In genomic region chr12:9283346-9284095, GRCh38 we compare ENCODE assay signal across 8 cellular contexts.
DNase-seq lines count a peak whose midpoint lies in the region; ATAC-seq and TF ChIP-seq lines count a peak whose summit lies in the region.
"Not testable (repeated sequence)": the region's sequence is repeated elsewhere in the genome, so short reads cannot be mapped to it uniquely, and the experiment has no call there.

No MANE protein-coding gene starts in this region.

- DNase-seq in DMS153 (lab: John Stamatoyannopoulos, UW) (peak; percentile 7), H4 (ENCODE audit: low spot score) (peak; percentile 36), MV-4-11 (lab: John Stamatoyannopoulos, UW) (peak; percentile 67), SJCRH30 (peak; percentile 75 to 82), fibroblast of pulmonary artery (ENCODE audit: low read depth) (peak; percentile 54)
- DNase-seq in activated effector memory CD4-positive, alpha-beta T cell treated with Interleukin-2 at 50 U/mL for 16 hours, result peak; percentile 85
- DNase-seq in naive thymus-derived CD8-positive, alpha-beta T cell, result peak; percentile 62 to 95 (median 84)
- DNase-seq in stimulated activated CD8-positive, alpha-beta memory T cell treated with anti-CD3 and anti-CD28 coated beads, Interleukin-4, amount 100 ng/mL, for 48 hours, result peak; percentile 78

- not testable (repeated sequence) for H3K9me3 ChIP-seq in SJCRH30 (replicated peaks)

- peak overlapping the region; percentile 89 for H3K27ac ChIP-seq in SJCRH30

- not testable (repeated sequence) for H3K36me3 ChIP-seq in SJCRH30

- ATAC-seq in naive thymus-derived CD8-positive, alpha-beta T cell, result peak; percentile 61 to 96

- H3K9me3 Mint-ChIP-seq in naive thymus-derived CD8-positive, alpha-beta T cell, result not testable (repeated sequence)

- POLR2A ChIA-PET in naive thymus-derived CD8-positive, alpha-beta T cell (lab: Charles Lee), result not testable (repeated sequence)

- H3K4me1 Mint-ChIP-seq in naive thymus-derived CD8-positive, alpha-beta T cell, result peaks cover 0 to 20% (median 10%) of the 10 kb centered on the region in 4 donors

- H3K4me1 ChIP-seq in SJCRH30, result not testable (repeated sequence)

- TF ChIP-seq CTCF in fibroblast of pulmonary artery (IDR thresholded peaks at IDR 0.05; ENCODE audit: low read length, missing control alignments), result not testable (repeated sequence)

- H3K27me3 Mint-ChIP-seq in naive thymus-derived CD8-positive, alpha-beta T cell, result not testable (repeated sequence)

- H3K27me3 ChIP-seq in SJCRH30, result not testable (repeated sequence)

- H3K4me3 Mint-ChIP-seq in naive thymus-derived CD8-positive, alpha-beta T cell, result peak overlapping the region; percentile 83 to 100 (median 95)

- H3K27ac Mint-ChIP-seq in naive thymus-derived CD8-positive, alpha-beta T cell, result peak overlapping the region in 7 of 10 donors; percentile 91 to 97 (median 95)

- H3K4me3 ChIP-seq in SJCRH30 (peak overlapping the region; percentile 75), fibroblast of pulmonary artery (replicated peaks; ENCODE audit: low read depth, low read length) (peak overlapping the region; percentile 39)

- not testable (repeated sequence) for H3K36me3 Mint-ChIP-seq in naive thymus-derived CD8-positive, alpha-beta T cell

Comparison
In these comparisons a context has a peak if more than half of its experiments do, and no peak if none do; other contexts are left out.
1. Peak in every context shown above with its lines: DNase-seq, ATAC-seq, H3K4me3 ChIP-seq and H3K27ac ChIP-seq.
2. DNase-seq: peak in every context shown above with its lines; median percentile 85 in activated effector memory CD4-positive, alpha-beta T cell treated with Interleukin-2 at 50 U/mL for 16 hours; 84 in naive thymus-derived CD8-positive, alpha-beta T cell; 78 in SJCRH30; 78 in stimulated activated CD8-positive, alpha-beta memory T cell treated with anti-CD3 and anti-CD28 coated beads, Interleukin-4, amount 100 ng/mL, for 48 hours; 67 in MV-4-11; 54 in fibroblast of pulmonary artery; 36 in H4; 7 in DMS153.